24 cellular contexts compared by ENCODE assay signal in genomic region chrX:153576239-153576870, GRCh38. TPM values are rescaled to one million over a fixed set of nuclear protein-coding genes. Genes with fewer than 3 reads are reported as not detected.
"Had no signal": no experiment of that assay in that cellular context is flagged by ENCODE, and none has a peak within 500 bp of the region (broad histone marks: within the 10 kb centered on the region; RNA-seq: fewer than 3 reads in every experiment).

No MANE protein-coding gene starts in this region.

- H3K9me3 ChIP-seq: colonic mucosa, esophagus squamous epithelium, gastroesophageal sphincter, heart left ventricle, ovary, psoas muscle, right lobe of liver, suprapubic skin, thyroid gland had no signal

- H3K4me1 ChIP-seq: colonic mucosa, esophagus squamous epithelium, gastroesophageal sphincter, heart left ventricle, psoas muscle, right lobe of liver, suprapubic skin, thyroid gland had no signal

- H3K36me3 Mint-ChIP-seq: naive thymus-derived CD8-positive, alpha-beta T cell; type B pancreatic cell had no signal

- H3K27ac Mint-ChIP-seq: stimulated activated effector memory CD8-positive, alpha-beta T cell treated with anti-CD3 and anti-CD28 coated beads, Interleukin-12 subunit alpha, Interleukin-12 subunit beta, amount 100 ng/mL, for 72 hours; type B pancreatic cell had no signal

- H3K9me3 Mint-ChIP-seq: naive thymus-derived CD8-positive, alpha-beta T cell; stimulated activated effector memory CD8-positive, alpha-beta T cell treated with anti-CD3 and anti-CD28 coated beads, Interleukin-12 subunit alpha, Interleukin-12 subunit beta, amount 100 ng/mL, for 72 hours; type B pancreatic cell had no signal

- H3K27me3 ChIP-seq: colonic mucosa, esophagus squamous epithelium, gastroesophageal sphincter, ovary, right lobe of liver, suprapubic skin, thyroid gland had no signal

- H3K4me3 Mint-ChIP-seq: naive thymus-derived CD8-positive, alpha-beta T cell; stimulated activated effector memory CD8-positive, alpha-beta T cell treated with anti-CD3 and anti-CD28 coated beads, Interleukin-12 subunit alpha, Interleukin-12 subunit beta, amount 100 ng/mL, for 72 hours; type B pancreatic cell had no signal

- ATAC-seq: gastroesophageal sphincter; heart left ventricle; left colon; naive thymus-derived CD8-positive, alpha-beta T cell; psoas muscle; stimulated activated effector memory CD8-positive, alpha-beta T cell treated with anti-CD3 and anti-CD28 coated beads, Interleukin-12 subunit alpha, Interleukin-12 subunit beta, amount 100 ng/mL, for 72 hours; stimulated activated naive CD8-positive, alpha-beta T cell treated with anti-CD3 and anti-CD28 coated beads, Interleukin-15, Interleukin-2, amounts not matched to agents 100 U/mL and 50 U/mL, for 24 hours had no signal

- H3K27me3 Mint-ChIP-seq: naive thymus-derived CD8-positive, alpha-beta T cell; type B pancreatic cell had no signal

- H3K27ac ChIP-seq: colonic mucosa, esophagus squamous epithelium, gastroesophageal sphincter, heart left ventricle, ovary, psoas muscle, right lobe of liver, suprapubic skin, thyroid gland had no signal

- H3K36me3 ChIP-seq: colonic mucosa, esophagus squamous epithelium, gastroesophageal sphincter, heart left ventricle, ovary, right lobe of liver, suprapubic skin, thyroid gland had no signal

- H3K4me3 ChIP-seq: colonic mucosa, esophagus squamous epithelium, gastroesophageal sphincter, heart left ventricle, ovary, psoas muscle, right lobe of liver, suprapubic skin, thyroid gland had no signal

- DNase-seq: colonic mucosa; dermis blood vessel endothelial cell; esophagus squamous epithelium; heart left ventricle; hippocampal formation; left colon; mammary epithelial cell; naive thymus-derived CD8-positive, alpha-beta T cell; ovary; psoas muscle; retina; right lobe of liver; stimulated activated CD4-positive, alpha-beta T cell treated with anti-CD3 and anti-CD28 coated beads, Interleukin-4, amount 100 ng/mL, for 1 hour; stimulated activated CD8-positive, alpha-beta memory T cell treated with anti-CD3 and anti-CD28 coated beads, Interleukin-4, amount 100 ng/mL, for 48 hours; stimulated activated naive CD8-positive, alpha-beta T cell treated with anti-CD3 and anti-CD28 coated beads, Interleukin-15, Interleukin-2, amounts not matched to agents 100 U/mL and 50 U/mL, for 24 hours; thyroid gland had no signal

RNA-seq across cellular contexts. Expression of gene ATP2B3, which starts 58.9 kb away (rescaled TPM):
- total RNA-seq: dermis blood vessel endothelial cell; epithelial cell of proximal tubule; esophagus squamous epithelium; kidney epithelial cell; mammary epithelial cell; mesenteric fat pad; mononuclear cell; naive thymus-derived CD8-positive, alpha-beta T cell; suprapubic skin; thyroid gland had no signal
- polyA plus RNA-seq: heart left ventricle; mammary epithelial cell; naive thymus-derived CD8-positive, alpha-beta T cell had no signal
